ENCODE assay signal across 8 cellular contexts in the genomic region with DNA sequence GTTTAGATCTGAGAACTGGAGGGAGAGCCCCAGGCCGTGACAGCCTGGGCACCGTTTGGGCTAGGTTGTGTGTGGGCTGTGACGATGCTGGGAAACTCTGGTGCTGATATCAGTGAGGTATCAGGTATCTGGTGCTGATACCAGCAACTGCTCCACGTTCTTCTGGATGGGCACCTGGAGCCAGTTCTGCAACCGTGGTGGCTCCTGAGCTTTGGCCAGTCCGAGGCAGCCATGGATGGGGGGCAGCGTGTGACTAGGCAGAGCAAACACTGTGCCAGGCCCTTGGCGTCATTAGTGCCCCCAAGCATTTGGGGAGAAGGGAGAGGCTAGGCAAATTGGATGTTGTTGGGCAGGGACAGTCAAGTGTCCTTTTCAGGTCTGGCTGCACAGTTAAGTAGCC. TPM values are rescaled to one million over a fixed set of nuclear protein-coding genes. Genes with fewer than 3 reads are reported as not detected.
DNase-seq lines count a peak whose midpoint lies in the region; ATAC-seq, FAIRE-seq and TF ChIP-seq lines count a peak whose summit lies in the region.

No MANE protein-coding gene starts in this region.

- no peak; the same call in 1 of the 2 replicates for ATAC-seq in PC-3
- no peak for ATAC-seq in pancreas
- no peak for ATAC-seq in HG03565 (IDR thresholded peaks at IDR 0.05; ENCODE audit: unreplicated experiment)

- in situ Hi-C loops in G401 (cut with HindIII; ENCODE audit: low sequenced_read_pairs), result no loop called here

- no peaks in the 10 kb centered on the region for H3K9me2 ChIP-seq in PC-3 (replicated peaks; ENCODE audit: low read length)

- no peaks in the 10 kb centered on the region for H3F3A ChIP-seq in PC-3 (ENCODE audit: low read length, unreplicated experiment)

- no peak for FAIRE-seq in endothelial cell of umbilical vein (lab: Jason Lieb, UNC)
- FAIRE-seq in pancreas (lab: Jason Lieb, UNC), result no peak

- 36 to 44% methylated on average over 8 of the region's 8 CpGs for WGBS in pancreas, 2 donors

- H3K27me3 ChIP-seq in PC-3 (ENCODE audit: low read length) (no peaks in the 10 kb centered on the region), endothelial cell of umbilical vein (ENCODE audit: control insufficient read depth in 2 of 2, insufficient read depth in 2 of 2, low read length in 2 of 2) (peaks cover 0 to 4% of the 10 kb centered on the region in 2 experiments), pancreas (no peaks in the 10 kb centered on the region)

- dilution Hi-C loops in endothelial cell of umbilical vein (cut with MboI; ENCODE audit: extremely low pct_ligation_motif_present, low sequenced_read_pairs), result no loop called here

- TF ChIP-seq POLR2A in endothelial cell of umbilical vein (IDR thresholded peaks at IDR 0.05; ENCODE audit: low read depth, low read length), result no peak

- CTCF ChIA-PET in PC-3 (lab: Charles Lee) (no interaction called here), endothelial cell of umbilical vein (lab: Charles Lee) (interaction anchor here (0.8 to 3.4 kb wide), 4 partner anchors 11 to 56 kb away, joined by 3 to 27 read pairs (median 4); no protein-coding TSS in a partner anchor)

- H3K9ac ChIP-seq in PC-3 (ENCODE audit: low read length) (peak overlapping the region; percentile 73), endothelial cell of umbilical vein (replicated peaks; ENCODE audit: extremely low read depth, insufficient read depth, low read length) (peak overlapping the region; percentile 71)

- no peaks in the 10 kb centered on the region for H3K36me3 ChIP-seq in PC-3 (ENCODE audit: low read depth, low read length)
- H3K36me3 ChIP-seq in endothelial cell of umbilical vein (ENCODE audit: control insufficient read depth in 2 of 2, extremely low read depth in 1 of 2, insufficient read depth in 2 of 2, low read length in 2 of 2), result no peaks in the 10 kb centered on the region
- no peaks in the 10 kb centered on the region for H3K36me3 ChIP-seq in pancreas

- POLR2A ChIA-PET in PC-3 (lab: Charles Lee; ENCODE audit: unreplicated experiment) (no interaction called here), endothelial cell of umbilical vein (lab: Charles Lee) (no interaction called here)

- H3K4me2 ChIP-seq in PC-3 (ENCODE audit: low read length) (peak overlapping the region; percentile 81), endothelial cell of umbilical vein (ENCODE audit: insufficient read depth, low read length) (peak overlapping the region; percentile 87)

- intact Hi-C loops in PC-3 (cut with micrococcal nuclease), result loop anchor here (2.0 kb wide), 2 partner anchors 27 to 91 kb away; no protein-coding TSS in a partner anchor
- intact Hi-C loops in endothelial cell of umbilical vein (cut with micrococcal nuclease), result loop anchor here (2.0 to 5.0 kb wide), 4 partner anchors 53 to 453 kb away; a partner anchor contains a TSS
- intact Hi-C loops in pancreas (cut with DNase I), result no loop called here

- DNase-seq in G401 (ENCODE audit: low spot score), result peak; percentile 17
- DNase-seq in PC-3, result no peak
- DNase-seq in endothelial cell of umbilical vein (ENCODE audit: low read depth, low spot score), result no peak
- no peak for DNase-seq in pancreas
- DNase-seq in NCI-H2171 treated with DMSO at 0.1 percent for 48 hours (lab: John Stamatoyannopoulos, UW), result no peak
- no peak for DNase-seq in amniotic stem cell (lab: John Stamatoyannopoulos, UW)
- DNase-seq in NCI-H2196 (lab: John Stamatoyannopoulos, UW; ENCODE audit: unreplicated experiment), result no peak

- peaks cover 9% of the 10 kb centered on the region for H3K4me1 ChIP-seq in PC-3 (ENCODE audit: insufficient read depth, low read length)
- peaks cover 11% of the 10 kb centered on the region for H3K4me1 ChIP-seq in endothelial cell of umbilical vein (ENCODE audit: control insufficient read depth, extremely low read depth, insufficient read depth, low read length)
- peaks cover 0 to 7% (median 3%) of the 10 kb centered on the region in 3 donors for H3K4me1 ChIP-seq in pancreas

- H4K20me1 ChIP-seq in PC-3 (ENCODE audit: low read length) (no peaks in the 10 kb centered on the region), endothelial cell of umbilical vein (replicated peaks; ENCODE audit: control insufficient read depth, extremely low read depth, insufficient read depth, low read length) (no peaks in the 10 kb centered on the region)

- H3K27ac ChIP-seq in PC-3 (ENCODE audit: low read length) (no peak overlapping the region), endothelial cell of umbilical vein (ENCODE audit: insufficient read depth, low read depth, low read length) (no peak overlapping the region), pancreas (peak overlapping the region in 2 of 4 donors; percentile 55 to 64)

- peaks cover 12% of the 10 kb centered on the region; the same call in 1 of the 2 replicates for H3K9me3 ChIP-seq in PC-3 (ENCODE audit: low read length)
- H3K9me3 ChIP-seq in endothelial cell of umbilical vein (replicated peaks; ENCODE audit: control insufficient read depth, insufficient read depth, low read length), result no peaks in the 10 kb centered on the region
- H3K9me3 ChIP-seq in pancreas, result no peaks in the 10 kb centered on the region

- H3K4me3 ChIP-seq in PC-3 (ENCODE audit: low read length) (peak overlapping the region; percentile 85), endothelial cell of umbilical vein (replicated peaks in 1 of 3; ENCODE audit: insufficient read depth in 1 of 3, low read depth in 1 of 3, low read length in 3 of 3) (peak overlapping the region; percentile 78 to 86 (median 84)), pancreas (peak overlapping the region; percentile 42 to 72 (median 62))

- peaks cover 27% of the 10 kb centered on the region for H3K79me2 ChIP-seq in PC-3 (ENCODE audit: low read length)
- no peaks in the 10 kb centered on the region for H3K79me2 ChIP-seq in endothelial cell of umbilical vein (ENCODE audit: control insufficient read depth, insufficient read depth, low read length)

- H2AFZ ChIP-seq in PC-3 (ENCODE audit: low read length) (peak overlapping the region; percentile 88), endothelial cell of umbilical vein (ENCODE audit: low read depth, low read length) (peak overlapping the region; percentile 98)

- TF ChIP-seq CTCF in PC-3 (conservative IDR thresholded peaks at IDR 0.05; ENCODE audit: low read depth, low read length) (no peak), endothelial cell of umbilical vein (IDR thresholded peaks at IDR 0.05; ENCODE audit: extremely low read depth in 1 of 2, insufficient read depth in 1 of 2, low read depth in 1 of 2, low read length in 2 of 2) (no peak), pancreas (IDR thresholded peaks at IDR 0.05) (no peak)

- no peaks in the 10 kb centered on the region for H3K9me1 ChIP-seq in endothelial cell of umbilical vein (replicated peaks; ENCODE audit: control insufficient read depth, extremely low read depth, insufficient read depth, low read length)

- BruUV-seq in PC-3 (replicated peaks; lab: Mats Ljungman, UMichigan) (no TSS peak), endothelial cell of umbilical vein (replicated peaks; lab: Mats Ljungman, UMichigan) (no TSS peak)

TF ChIP-seq in endothelial cell of umbilical vein, 7 proteins besides CTCF, POLR2A, EP300 and RAD21:
- TF ChIP-seq JUN (IDR thresholded peaks at IDR 0.05; ENCODE audit: borderline replicate concordance, insufficient read depth, insufficient read length, low read depth) (no peak), GATA2 (IDR thresholded peaks at IDR 0.05; ENCODE audit: insufficient read depth, insufficient read length, low read depth, low read length) (no peak), POLR2AphosphoS5 (IDR thresholded peaks at IDR 0.05; ENCODE audit: insufficient read depth, low read depth, low read length) (no peak), FOS (IDR thresholded peaks at IDR 0.05; ENCODE audit: borderline replicate concordance, insufficient read depth, low read length) (no peak), MYC (IDR thresholded peaks at IDR 0.05; ENCODE audit: low read depth, low read length) (no peak), EZH2 (IDR thresholded peaks at IDR 0.05; ENCODE audit: borderline replicate concordance, low read depth, low read length, severe bottlenecking) (no peak)
- TF ChIP-seq, protein P1, sequence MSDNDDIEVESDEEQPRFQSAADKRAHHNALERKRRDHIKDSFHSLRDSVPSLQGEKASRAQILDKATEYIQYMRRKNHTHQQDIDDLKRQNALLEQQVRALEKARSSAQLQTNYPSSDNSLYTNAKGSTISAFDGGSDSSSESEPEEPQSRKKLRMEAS (IDR thresholded peaks at IDR 0.05; ENCODE audit: insufficient read depth, insufficient read length), result no peak

RNA-seq across cellular contexts. Expression of a gene that starts 57.9 kb away (rescaled TPM):
- 7.9 and 9.8 TPM in 2 replicates for total RNA-seq in G401 (2014; rRNA removed; shearing (Covaris generic))
- total RNA-seq in PC-3 (2014; rRNA removed) (4.1 and 6.3 TPM in 2 replicates), endothelial cell of umbilical vein (6.5 and 8.9 TPM in 2 replicates), pancreas (1 to 10 TPM; 6.3 to 9.5 (median 8.4) TPM)
- polyA plus RNA-seq in endothelial cell of umbilical vein (4.2 and 4.7 TPM in 2 replicates), pancreas (10 to 100 TPM; 15.3 to 18.6 TPM)
- 3.2 and 4.0 TPM in 2 replicates for polyA plus RNA-seq in endothelial cell of umbilical vein (2011; cell fraction: cytosol; rRNA removed)
- 8.3 and 9.4 TPM in 2 replicates for polyA plus RNA-seq in endothelial cell of umbilical vein (2011; cell fraction: nucleus; rRNA removed)
- 1.5 and 4.6 TPM in 2 replicates for polyA plus RNA-seq in endothelial cell of umbilical vein (2012)
- 1.4 and 1.5 TPM in 2 replicates for polyA minus RNA-seq in endothelial cell of umbilical vein
- not detected for polyA minus RNA-seq in endothelial cell of umbilical vein (2011; cell fraction: cytosol; rRNA and poly(A)+ RNA removed)
- 0.82 and 2.0 TPM in 2 replicates for polyA minus RNA-seq in endothelial cell of umbilical vein (2011; cell fraction: nucleus; rRNA and poly(A)+ RNA removed)

Comparison
In these comparisons a context has a peak if more than half of its experiments do, and no peak if none do; other contexts are left out.
1. intact Hi-C loops: an anchor here in PC-3 (2.0 kb wide) and endothelial cell of umbilical vein (2.0 to 5.0 kb wide); none called in pancreas.